ENCODE assay signal across 34 cellular contexts in the genomic region with DNA sequence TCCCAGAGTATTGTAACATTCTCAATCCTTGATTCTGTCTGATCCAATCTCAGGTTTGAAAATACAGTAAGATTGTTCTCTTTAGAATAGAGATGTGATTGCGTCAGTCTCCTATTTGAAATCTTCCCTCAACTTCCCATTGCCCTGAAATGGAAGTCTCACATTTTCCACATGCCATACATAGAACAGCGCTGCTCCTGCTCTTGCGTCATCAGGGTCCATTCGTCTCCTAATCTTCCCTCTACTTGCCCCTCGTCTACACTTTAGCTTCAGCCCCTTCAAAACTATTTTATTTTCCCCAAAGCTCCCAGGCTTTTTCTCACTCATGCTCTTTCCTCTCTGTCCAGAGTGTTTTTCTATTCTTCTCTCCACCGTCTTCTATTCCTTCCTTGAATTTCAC.
"Had no signal": no experiment of that assay in that cellular context is flagged by ENCODE, and none has a peak within 500 bp of the region (broad histone marks: within the 10 kb centered on the region; RNA-seq: fewer than 3 reads in every experiment).

No MANE protein-coding gene starts in this region.

- H3K36me3 Mint-ChIP-seq: activated naive CD4-positive, alpha-beta T cell treated with anti-CD3 and anti-CD28 coated beads, Interleukin-2, amount 50 U/mL, for 24 hours; activated naive CD8-positive, alpha-beta T cell treated with anti-CD3 and anti-CD28 coated beads for 36 hours; WTC11 had no signal

- H3K27me3 Mint-ChIP-seq: activated CD4-positive, alpha-beta T cell treated with anti-CD3 and anti-CD28 coated beads, Interleukin-2, amount 10 ng/mL, durations not matched to agents 7 days and 5 days; activated CD8-positive, alpha-beta T cell treated with anti-CD3 and anti-CD28 coated beads for 36 hours; activated naive CD4-positive, alpha-beta T cell treated with anti-CD3 and anti-CD28 coated beads, Interleukin-2, amount 50 U/mL, for 24 hours; activated naive CD8-positive, alpha-beta T cell treated with anti-CD3 and anti-CD28 coated beads for 36 hours; activated naive CD8-positive, alpha-beta T cell treated with anti-CD3 and anti-CD28 coated beads, Interleukin-2, amount 50 U/mL, for 24 hours; central memory CD8-positive, alpha-beta T cell; dendritic cell treated with granulocyte-macrophage colony-stimulating factor and Interleukin-4, amounts not matched to agents 40 ng/mL and 50 ng/mL, for 4 days; T-helper 17 cell had no signal

- H3K9me3 ChIP-seq: adrenal gland, gastrocnemius medialis had no signal

- H3K4me1 ChIP-seq: adrenal gland, foreskin keratinocyte, gastrocnemius medialis, heart left ventricle had no signal

- H3K27ac Mint-ChIP-seq: activated CD4-positive, alpha-beta T cell treated with anti-CD3 and anti-CD28 coated beads, Interleukin-2, amount 10 ng/mL, durations not matched to agents 7 days and 5 days; activated CD8-positive, alpha-beta T cell treated with anti-CD3 and anti-CD28 coated beads for 36 hours; activated naive CD4-positive, alpha-beta T cell treated with anti-CD3 and anti-CD28 coated beads for 36 hours; activated naive CD4-positive, alpha-beta T cell treated with anti-CD3 and anti-CD28 coated beads, Interleukin-2, amount 50 U/mL, for 24 hours; activated naive CD8-positive, alpha-beta T cell treated with anti-CD3 and anti-CD28 coated beads for 36 hours; activated naive CD8-positive, alpha-beta T cell treated with anti-CD3 and anti-CD28 coated beads, Interleukin-2, amount 50 U/mL, for 24 hours; activated T-helper 1 cell treated with anti-CD3 and anti-CD28 coated beads, Interleukin-12 subunit alpha, Interleukin-12 subunit beta, Interleukin-2, Interleukin-4 antibody, amounts not matched to agents 30 ng/mL and 10 ng/mL and 1 ng/mL, durations not matched to agents 14 hours and 24 hours and 36 hours; activated T-helper 2 cell treated with anti-CD3 and anti-CD28 coated beads, Interferon-gamma antibody, Interleukin-2, Interleukin-4, amounts not matched to agents 10 μg/mL and 5 μg/mL and 100 μg/mL, durations not matched to agents 14 hours and 24 hours and 36 hours; dendritic cell treated with granulocyte-macrophage colony-stimulating factor and Interleukin-4, amounts not matched to agents 40 ng/mL and 50 ng/mL, for 4 days; endodermal cell; T-helper 17 cell; T-helper 2 cell treated with Interferon-gamma antibody and Interleukin-4, amounts not matched to agents 5 μg/mL and 100 μg/mL, for 36 hours; WTC11 had no signal

- H3K27ac ChIP-seq: adrenal gland, brain microvascular endothelial cell, coronary artery, dorsolateral prefrontal cortex, foreskin keratinocyte, gastrocnemius medialis, heart left ventricle, VCaP had no signal

- H3K4me3 Mint-ChIP-seq: activated CD4-positive, alpha-beta T cell treated with anti-CD3 and anti-CD28 coated beads, Interleukin-2, amount 10 ng/mL, durations not matched to agents 7 days and 5 days; activated CD8-positive, alpha-beta T cell treated with anti-CD3 and anti-CD28 coated beads for 36 hours; activated naive CD4-positive, alpha-beta T cell treated with anti-CD3 and anti-CD28 coated beads for 36 hours; activated naive CD4-positive, alpha-beta T cell treated with anti-CD3 and anti-CD28 coated beads, Interleukin-2, amount 50 U/mL, for 24 hours; activated naive CD8-positive, alpha-beta T cell treated with anti-CD3 and anti-CD28 coated beads for 36 hours; activated naive CD8-positive, alpha-beta T cell treated with anti-CD3 and anti-CD28 coated beads, Interleukin-2, amount 50 U/mL, for 24 hours; activated T-helper 1 cell treated with anti-CD3 and anti-CD28 coated beads, Interleukin-12 subunit alpha, Interleukin-12 subunit beta, Interleukin-2, Interleukin-4 antibody, amounts not matched to agents 30 ng/mL and 10 ng/mL and 1 ng/mL, durations not matched to agents 14 hours and 24 hours and 36 hours; central memory CD8-positive, alpha-beta T cell; dendritic cell treated with granulocyte-macrophage colony-stimulating factor and Interleukin-4, amounts not matched to agents 40 ng/mL and 50 ng/mL, for 4 days; endodermal cell; T-helper 17 cell; T-helper 2 cell treated with Interferon-gamma antibody and Interleukin-4, amounts not matched to agents 5 μg/mL and 100 μg/mL, for 36 hours; WTC11 had no signal

- H3K9me3 Mint-ChIP-seq: activated CD4-positive, alpha-beta T cell treated with anti-CD3 and anti-CD28 coated beads, Interleukin-2, amount 10 ng/mL, durations not matched to agents 7 days and 5 days; activated CD8-positive, alpha-beta T cell treated with anti-CD3 and anti-CD28 coated beads for 36 hours; activated naive CD4-positive, alpha-beta T cell treated with anti-CD3 and anti-CD28 coated beads, Interleukin-2, amount 50 U/mL, for 24 hours; activated naive CD8-positive, alpha-beta T cell treated with anti-CD3 and anti-CD28 coated beads, Interleukin-2, amount 50 U/mL, for 24 hours; activated T-helper 1 cell treated with anti-CD3 and anti-CD28 coated beads, Interleukin-12 subunit alpha, Interleukin-12 subunit beta, Interleukin-2, Interleukin-4 antibody, amounts not matched to agents 30 ng/mL and 10 ng/mL and 1 ng/mL, durations not matched to agents 14 hours and 24 hours and 36 hours; activated T-helper 2 cell treated with anti-CD3 and anti-CD28 coated beads, Interferon-gamma antibody, Interleukin-2, Interleukin-4, amounts not matched to agents 10 μg/mL and 5 μg/mL and 100 μg/mL, durations not matched to agents 14 hours and 24 hours and 36 hours; dendritic cell treated with granulocyte-macrophage colony-stimulating factor and Interleukin-4, amounts not matched to agents 40 ng/mL and 50 ng/mL, for 4 days had no signal

- H3K4me3 ChIP-seq: adrenal gland, coronary artery, dorsolateral prefrontal cortex, gastrocnemius medialis, heart left ventricle had no signal

- H3K4me1 Mint-ChIP-seq: activated CD4-positive, alpha-beta T cell treated with anti-CD3 and anti-CD28 coated beads, Interleukin-2, amount 10 ng/mL, durations not matched to agents 7 days and 5 days; activated naive CD4-positive, alpha-beta T cell treated with anti-CD3 and anti-CD28 coated beads, Interleukin-2, amount 50 U/mL, for 24 hours; activated naive CD8-positive, alpha-beta T cell treated with anti-CD3 and anti-CD28 coated beads for 36 hours; activated naive CD8-positive, alpha-beta T cell treated with anti-CD3 and anti-CD28 coated beads, Interleukin-2, amount 50 U/mL, for 24 hours; central memory CD8-positive, alpha-beta T cell; endodermal cell; T-helper 17 cell; WTC11 had no signal

- DNase-seq: activated CD4-positive, alpha-beta T cell treated with anti-CD3 and anti-CD28 coated beads for 1 hour; activated CD4-positive, alpha-beta T cell treated with anti-CD3 and anti-CD28 coated beads for 4 hours; activated CD4-positive, alpha-beta T cell treated with anti-CD3 and anti-CD28 coated beads, Interleukin-2, amount 10 ng/mL, durations not matched to agents 7 days and 5 days; activated CD4-positive, alpha-beta T cell treated with anti-CD3 and anti-CD28 coated beads, Interleukin-2, amount 50 U/mL, for 4 hours; activated CD8-positive, alpha-beta memory T cell treated with anti-CD3 and anti-CD28 coated beads for 24 hours; activated CD8-positive, alpha-beta T cell treated with anti-CD3 and anti-CD28 coated beads for 36 hours; activated effector memory CD4-positive, alpha-beta T cell treated with anti-CD3 and anti-CD28 coated beads, Interleukin-2, amount 50 U/mL, for 16 hours; activated naive CD4-positive, alpha-beta T cell treated with anti-CD3 and anti-CD28 coated beads for 36 hours; activated naive CD8-positive, alpha-beta T cell treated with anti-CD3 and anti-CD28 coated beads for 36 hours; activated naive CD8-positive, alpha-beta T cell treated with anti-CD3 and anti-CD28 coated beads, Interleukin-2, amount 50 U/mL, for 24 hours; activated T-cell treated with anti-CD3 and anti-CD28 coated beads, Interleukin-2, amount 50 U/mL, for 48 hours; adrenal gland; anterior cingulate cortex; brain microvascular endothelial cell; dorsolateral prefrontal cortex; effector memory CD4-positive, alpha-beta T cell; endodermal cell; foreskin keratinocyte; gastrocnemius medialis; glutamatergic neuron; heart left ventricle; T-helper 1 cell; T-helper 17 cell; T1000 had no signal

- ATAC-seq: activated CD8-positive, alpha-beta T cell treated with anti-CD3 and anti-CD28 coated beads for 36 hours; activated naive CD8-positive, alpha-beta T cell treated with anti-CD3 and anti-CD28 coated beads, Interleukin-2, amount 50 U/mL, for 24 hours; esophagus mucosa; foreskin keratinocyte; gastrocnemius medialis; heart left ventricle; T-helper 17 cell; WTC11 had no signal

- H3K36me3 ChIP-seq: adrenal gland, brain microvascular endothelial cell, gastrocnemius medialis, heart left ventricle had no signal

- H3K27me3 ChIP-seq: adrenal gland, brain microvascular endothelial cell, foreskin keratinocyte, gastrocnemius medialis, heart left ventricle had no signal
